In genomic region chr15:60782316-60782715, GRCh38 we compare ENCODE assay signal across 19 cellular contexts.
"Had no signal": no experiment of that assay in that cellular context is flagged by ENCODE, and none has a peak within 500 bp of the region (broad histone marks: within the 10 kb centered on the region; RNA-seq: fewer than 3 reads in every experiment).

No MANE protein-coding gene starts in this region.

- H3K9me3 ChIP-seq: breast epithelium had no signal

- H3K9ac ChIP-seq: KMS-11 had no signal

- H3K4me3 ChIP-seq: breast epithelium had no signal

- H3K4me1 ChIP-seq: breast epithelium had no signal

- H3K4me2 ChIP-seq: KMS-11 had no signal

- H3K36me3 ChIP-seq: breast epithelium had no signal

- DNase-seq: activated CD4-positive, alpha-beta T cell treated with anti-CD3 and anti-CD28 coated beads for 48 hours; activated CD4-positive, alpha-beta T cell treated with anti-CD3 and anti-CD28 coated beads, Interleukin-2, amount 50 U/mL, for 4 hours; activated CD4-positive, CD25-positive, alpha-beta regulatory T cell treated with anti-CD3 and anti-CD28 coated beads, Interleukin-2, amount 50 U/mL, for 72 hours; activated CD8-positive, alpha-beta memory T cell treated with anti-CD3 and anti-CD28 coated beads, Interleukin-2, amount 50 U/mL, for 48 hours; activated CD8-positive, alpha-beta T cell treated with anti-CD3 and anti-CD28 coated beads, Interleukin-2, amount 10 ng/mL, durations not matched to agents 7 days and 5 days; activated effector memory CD4-positive, alpha-beta T cell treated with anti-CD3 and anti-CD28 coated beads, Interleukin-2, amount 50 U/mL, for 16 hours; activated naive CD4-positive, alpha-beta T cell treated with anti-CD3 and anti-CD28 coated beads for 36 hours; activated T-cell treated with anti-CD3 and anti-CD28 coated beads, Interleukin-2, amount 50 U/mL, for 24 hours; caudate nucleus; MM.1S; NCI-H1105 treated with DMSO at 0.1 percent for 48 hours; NCI-H1436 treated with DMSO at 0.1 percent for 48 hours; NCI-H187; NCI-H2081; NCI-H524; SHP77 treated with DMSO at 0.1 percent for 48 hours; T-helper 9 cell had no signal

- ATAC-seq: activated CD8-positive, alpha-beta T cell treated with anti-CD3 and anti-CD28 coated beads, Interleukin-2, amount 10 ng/mL, durations not matched to agents 7 days and 5 days had no signal

- H3K27ac ChIP-seq: KMS-11 had no signal

- H3K27me3 ChIP-seq: breast epithelium had no signal
